Comparison of ENCODE assay signal across 1 cellular context in genomic region chr2:794554-795244, GRCh38.
TF ChIP-seq lines count a peak whose summit lies in the region.

No MANE protein-coding gene starts in this region.

TF ChIP-seq in K562, 482 proteins besides CTCF, POLR2A, EP300 and RAD21 (continued from another document):
- TF ChIP-seq MGA (IDR thresholded peaks at IDR 0.05) (peak; percentile 30; the same call in 1 of the 2 replicates), ZNF133 (CRISPR knock-in tag; IDR thresholded peaks at IDR 0.05) (no peak), ZFP36 (IDR thresholded peaks at IDR 0.05; ENCODE audit: low read depth, low read length, partially characterized antibody) (no peak), ZNF224 (CRISPR knock-in tag; IDR thresholded peaks at IDR 0.05) (no peak)
- TF ChIP-seq, protein P1, sequence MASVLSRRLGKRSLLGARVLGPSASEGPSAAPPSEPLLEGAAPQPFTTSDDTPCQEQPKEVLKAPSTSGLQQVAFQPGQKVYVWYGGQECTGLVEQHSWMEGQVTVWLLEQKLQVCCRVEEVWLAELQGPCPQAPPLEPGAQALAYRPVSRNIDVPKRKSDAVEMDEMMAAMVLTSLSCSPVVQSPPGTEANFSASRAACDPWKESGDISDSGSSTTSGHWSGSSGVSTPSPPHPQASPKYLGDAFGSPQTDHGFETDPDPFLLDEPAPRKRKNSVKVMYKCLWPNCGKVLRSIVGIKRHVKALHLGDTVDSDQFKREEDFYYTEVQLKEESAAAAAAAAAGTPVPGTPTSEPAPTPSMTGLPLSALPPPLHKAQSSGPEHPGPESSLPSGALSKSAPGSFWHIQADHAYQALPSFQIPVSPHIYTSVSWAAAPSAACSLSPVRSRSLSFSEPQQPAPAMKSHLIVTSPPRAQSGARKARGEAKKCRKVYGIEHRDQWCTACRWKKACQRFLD (CRISPR knock-in tag; IDR thresholded peaks at IDR 0.05) = no peak
TF ChIP-seq in K562: peak in this region for 1.
